20 cellular contexts compared by ENCODE assay signal in the genomic region with DNA sequence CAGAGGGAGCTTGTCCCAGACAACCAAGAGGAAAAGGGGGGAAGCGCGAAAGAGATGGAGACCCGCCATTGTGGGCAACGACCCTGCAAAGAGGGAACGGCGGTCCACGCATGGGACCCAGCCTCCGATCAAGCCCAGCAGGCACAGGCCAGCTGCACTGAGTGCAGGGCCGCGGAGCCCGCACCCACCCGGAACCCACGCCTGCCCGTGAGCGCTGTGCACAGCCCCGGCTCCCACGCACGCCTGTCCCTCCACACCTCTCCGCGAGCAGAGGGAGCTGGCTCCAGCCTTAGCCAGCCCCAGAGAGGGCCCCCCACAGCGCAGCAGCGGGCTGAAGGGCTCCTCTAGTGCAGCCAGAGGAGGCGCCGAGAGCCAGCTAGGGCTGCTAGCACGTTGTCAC.
DNase-seq lines count a peak whose midpoint lies in the region; ATAC-seq and TF ChIP-seq lines count a peak whose summit lies in the region.
"Had no signal": no experiment of that assay in that cellular context is flagged by ENCODE, and none has a peak within 500 bp of the region (broad histone marks: within the 10 kb centered on the region; RNA-seq: fewer than 3 reads in every experiment).

No MANE protein-coding gene starts in this region.

- peaks cover 4% of the 10 kb centered on the region for H3K36me3 Mint-ChIP-seq in WTC11
- H3K36me3 Mint-ChIP-seq in osteocyte (ENCODE audit: unreplicated experiment), result no peaks in the 10 kb centered on the region
- H3K36me3 Mint-ChIP-seq: CD4-positive, CD25-positive, alpha-beta regulatory T cell; CD8-positive, alpha-beta memory T cell had no signal

- H3K9me3 Mint-ChIP-seq in WTC11 (peaks cover 37% of the 10 kb centered on the region), osteocyte (ENCODE audit: unreplicated experiment) (no peaks in the 10 kb centered on the region)

- H3K27ac Mint-ChIP-seq in WTC11 (no peak overlapping the region), osteocyte (ENCODE audit: unreplicated experiment) (no peak overlapping the region)
- H3K27ac Mint-ChIP-seq: CD4-positive, CD25-positive, alpha-beta regulatory T cell; CD8-positive, alpha-beta memory T cell had no signal

- H3K36me3 ChIP-seq in mucosa of descending colon (ENCODE audit: low read depth) (no peaks in the 10 kb centered on the region), upper lobe of right lung (no peaks in the 10 kb centered on the region), WERI-Rb-1 (no peaks in the 10 kb centered on the region)
- H3K36me3 ChIP-seq: BE2C had no signal

- CTCF ChIA-PET in WTC11 (lab: Charles Lee) (no interaction called here), RWPE1 (lab: Yijun Ruan, JAX) (no interaction called here)

- no peaks in the 10 kb centered on the region for H3K4me1 ChIP-seq in mucosa of descending colon (ENCODE audit: low read depth)
- no peaks in the 10 kb centered on the region for H3K4me1 ChIP-seq in upper lobe of right lung
- H3K4me1 ChIP-seq: BE2C had no signal

- H3K27me3 ChIP-seq in upper lobe of right lung (no peaks in the 10 kb centered on the region), WERI-Rb-1 (ENCODE audit: insufficient read depth, low read depth, severe bottlenecking) (no peaks in the 10 kb centered on the region)
- H3K27me3 ChIP-seq: BE2C had no signal

- intact Hi-C loops in mucosa of descending colon (cut with DNase I, micrococcal nuclease), result no loop called here
- intact Hi-C loops in upper lobe of right lung (cut with DNase I), result no loop called here

- no peak for DNase-seq in WTC11 (ENCODE audit: low spot score)
- DNase-seq in mucosa of descending colon, result peak in 1 of 3 donors; percentile 28
- DNase-seq in osteocyte (ENCODE audit: extremely low spot score, unreplicated experiment), result peak; percentile 82
- no peak for DNase-seq in upper lobe of right lung
- DNase-seq in WERI-Rb-1, result no peak
- DNase-seq in RWPE1 (ENCODE audit: low spot score), result no peak
- no peak for DNase-seq in NCI-H2029 (lab: John Stamatoyannopoulos, UW)
- DNase-seq: ACHN; BE2C; C1 segment of cervical spinal cord; CD4-positive, CD25-positive, alpha-beta regulatory T cell; CD8-positive, alpha-beta memory T cell; COR-L47; DMS79; GDM1; GM23248; HCEC 1CT; IMR-90 had no signal

- H3K4me3 Mint-ChIP-seq in WTC11 (no peak overlapping the region), osteocyte (ENCODE audit: unreplicated experiment) (no peak overlapping the region)
- H3K4me3 Mint-ChIP-seq: CD4-positive, CD25-positive, alpha-beta regulatory T cell; CD8-positive, alpha-beta memory T cell had no signal

- H3K9me3 ChIP-seq in mucosa of descending colon (peaks cover 3% of the 10 kb centered on the region), upper lobe of right lung (peaks cover 4% of the 10 kb centered on the region), WERI-Rb-1 (ENCODE audit: severe bottlenecking) (no peaks in the 10 kb centered on the region)
- H3K9me3 ChIP-seq: BE2C had no signal

- no peak overlapping the region for H3K27ac ChIP-seq in upper lobe of right lung
- no peak overlapping the region for H3K27ac ChIP-seq in WERI-Rb-1
- no peak overlapping the region for H3K27ac ChIP-seq in RWPE1
- H3K27ac ChIP-seq: GM23248 had no signal

- H3K4me1 Mint-ChIP-seq in WTC11, result no peaks in the 10 kb centered on the region
- no peaks in the 10 kb centered on the region for H3K4me1 Mint-ChIP-seq in osteocyte (ENCODE audit: unreplicated experiment)
- H3K4me1 Mint-ChIP-seq: CD4-positive, CD25-positive, alpha-beta regulatory T cell; CD8-positive, alpha-beta memory T cell had no signal

- no peak for TF ChIP-seq CTCF in WTC11 (IDR thresholded peaks at IDR 0.05)
- no peak for TF ChIP-seq CTCF in mucosa of descending colon (IDR thresholded peaks at IDR 0.05)
- no peak for TF ChIP-seq CTCF in osteocyte (IDR thresholded peaks at IDR 0.05)
- no peak for TF ChIP-seq CTCF in upper lobe of right lung (IDR thresholded peaks at IDR 0.05)
- TF ChIP-seq CTCF in WERI-Rb-1 (IDR thresholded peaks at IDR 0.05; ENCODE audit: low read depth, low read length), result no peak
- TF ChIP-seq CTCF in RWPE1 (conservative IDR thresholded peaks at IDR 0.05; ENCODE audit: low read depth), result no peak

- POLR2A ChIA-PET in WTC11 (lab: Charles Lee) (no interaction called here), RWPE1 (lab: Yijun Ruan, JAX; ENCODE audit: low non-redundant PET) (no interaction called here)

- H3K27me3 Mint-ChIP-seq in WTC11 (ENCODE audit: low read depth) (no peaks in the 10 kb centered on the region), osteocyte (ENCODE audit: unreplicated experiment) (peaks cover 2% of the 10 kb centered on the region)
- H3K27me3 Mint-ChIP-seq: CD4-positive, CD25-positive, alpha-beta regulatory T cell; CD8-positive, alpha-beta memory T cell had no signal

- H3K4me3 ChIP-seq in mucosa of descending colon, result no peak overlapping the region
- no peak overlapping the region for H3K4me3 ChIP-seq in upper lobe of right lung
- H3K4me3 ChIP-seq in WERI-Rb-1 (ENCODE audit: low read depth, low read length), result no peak overlapping the region
- H3K4me3 ChIP-seq: GM23248, K562 had no signal

- peak; percentile 41; the same call in 1 of the 2 replicates for ATAC-seq in WTC11
- ATAC-seq in mucosa of descending colon, result peak; percentile 15
- ATAC-seq in upper lobe of right lung, result peak; percentile 41
- no peak for ATAC-seq in GM18873 (IDR thresholded peaks at IDR 0.05; ENCODE audit: low FRiP score, unreplicated experiment)
- ATAC-seq: K562 had no signal

TF ChIP-seq in WTC11, 78 proteins besides CTCF, POLR2A, EP300 and RAD21 (continues in another document):
- TF ChIP-seq, protein P1, sequence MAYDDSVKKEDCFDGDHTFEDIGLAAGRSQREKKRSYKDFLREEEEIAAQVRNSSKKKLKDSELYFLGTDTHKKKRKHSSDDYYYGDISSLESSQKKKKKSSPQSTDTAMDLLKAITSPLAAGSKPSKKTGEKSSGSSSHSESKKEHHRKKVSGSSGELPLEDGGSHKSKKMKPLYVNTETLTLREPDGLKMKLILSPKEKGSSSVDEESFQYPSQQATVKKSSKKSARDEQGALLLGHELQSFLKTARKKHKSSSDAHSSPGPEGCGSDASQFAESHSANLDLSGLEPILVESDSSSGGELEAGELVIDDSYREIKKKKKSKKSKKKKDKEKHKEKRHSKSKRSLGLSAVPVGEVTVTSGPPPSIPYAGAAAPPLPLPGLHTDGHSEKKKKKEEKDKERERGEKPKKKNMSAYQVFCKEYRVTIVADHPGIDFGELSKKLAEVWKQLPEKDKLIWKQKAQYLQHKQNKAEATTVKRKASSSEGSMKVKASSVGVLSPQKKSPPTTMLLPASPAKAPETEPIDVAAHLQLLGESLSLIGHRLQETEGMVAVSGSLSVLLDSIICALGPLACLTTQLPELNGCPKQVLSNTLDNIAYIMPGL (CRISPR knock-in tag; IDR thresholded peaks at IDR 0.05), result no peak
- TF ChIP-seq HMGA2 (CRISPR knock-in tag; IDR thresholded peaks at IDR 0.05), result no peak
- no peak for TF ChIP-seq SMAD3 (CRISPR knock-in tag; IDR thresholded peaks at IDR 0.05; ENCODE audit: borderline replicate concordance)
- TF ChIP-seq, protein P2, sequence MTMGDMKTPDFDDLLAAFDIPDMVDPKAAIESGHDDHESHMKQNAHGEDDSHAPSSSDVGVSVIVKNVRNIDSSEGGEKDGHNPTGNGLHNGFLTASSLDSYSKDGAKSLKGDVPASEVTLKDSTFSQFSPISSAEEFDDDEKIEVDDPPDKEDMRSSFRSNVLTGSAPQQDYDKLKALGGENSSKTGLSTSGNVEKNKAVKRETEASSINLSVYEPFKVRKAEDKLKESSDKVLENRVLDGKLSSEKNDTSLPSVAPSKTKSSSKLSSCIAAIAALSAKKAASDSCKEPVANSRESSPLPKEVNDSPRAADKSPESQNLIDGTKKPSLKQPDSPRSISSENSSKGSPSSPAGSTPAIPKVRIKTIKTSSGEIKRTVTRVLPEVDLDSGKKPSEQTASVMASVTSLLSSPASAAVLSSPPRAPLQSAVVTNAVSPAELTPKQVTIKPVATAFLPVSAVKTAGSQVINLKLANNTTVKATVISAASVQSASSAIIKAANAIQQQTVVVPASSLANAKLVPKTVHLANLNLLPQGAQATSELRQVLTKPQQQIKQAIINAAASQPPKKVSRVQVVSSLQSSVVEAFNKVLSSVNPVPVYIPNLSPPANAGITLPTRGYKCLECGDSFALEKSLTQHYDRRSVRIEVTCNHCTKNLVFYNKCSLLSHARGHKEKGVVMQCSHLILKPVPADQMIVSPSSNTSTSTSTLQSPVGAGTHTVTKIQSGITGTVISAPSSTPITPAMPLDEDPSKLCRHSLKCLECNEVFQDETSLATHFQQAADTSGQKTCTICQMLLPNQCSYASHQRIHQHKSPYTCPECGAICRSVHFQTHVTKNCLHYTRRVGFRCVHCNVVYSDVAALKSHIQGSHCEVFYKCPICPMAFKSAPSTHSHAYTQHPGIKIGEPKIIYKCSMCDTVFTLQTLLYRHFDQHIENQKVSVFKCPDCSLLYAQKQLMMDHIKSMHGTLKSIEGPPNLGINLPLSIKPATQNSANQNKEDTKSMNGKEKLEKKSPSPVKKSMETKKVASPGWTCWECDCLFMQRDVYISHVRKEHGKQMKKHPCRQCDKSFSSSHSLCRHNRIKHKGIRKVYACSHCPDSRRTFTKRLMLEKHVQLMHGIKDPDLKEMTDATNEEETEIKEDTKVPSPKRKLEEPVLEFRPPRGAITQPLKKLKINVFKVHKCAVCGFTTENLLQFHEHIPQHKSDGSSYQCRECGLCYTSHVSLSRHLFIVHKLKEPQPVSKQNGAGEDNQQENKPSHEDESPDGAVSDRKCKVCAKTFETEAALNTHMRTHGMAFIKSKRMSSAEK (CRISPR knock-in tag; IDR thresholded peaks at IDR 0.05; ENCODE audit: borderline replicate concordance), result no peak
- no peak for TF ChIP-seq ESRRA (CRISPR knock-in tag; IDR thresholded peaks at IDR 0.05; ENCODE audit: borderline replicate concordance)
- TF ChIP-seq, protein P3, sequence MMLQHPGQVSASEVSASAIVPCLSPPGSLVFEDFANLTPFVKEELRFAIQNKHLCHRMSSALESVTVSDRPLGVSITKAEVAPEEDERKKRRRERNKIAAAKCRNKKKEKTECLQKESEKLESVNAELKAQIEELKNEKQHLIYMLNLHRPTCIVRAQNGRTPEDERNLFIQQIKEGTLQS (CRISPR knock-in tag; conservative IDR thresholded peaks at IDR 0.05), result no peak
- TF ChIP-seq, protein P4, sequence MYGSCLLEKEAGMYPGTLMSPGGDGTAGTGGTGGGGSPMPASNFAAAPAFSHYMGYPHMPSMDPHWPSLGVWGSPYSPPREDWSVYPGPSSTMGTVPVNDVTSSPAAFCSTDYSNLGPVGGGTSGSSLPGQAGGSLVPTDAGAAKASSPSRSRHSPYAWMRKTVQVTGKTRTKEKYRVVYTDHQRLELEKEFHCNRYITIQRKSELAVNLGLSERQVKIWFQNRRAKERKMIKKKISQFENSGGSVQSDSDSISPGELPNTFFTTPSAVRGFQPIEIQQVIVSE (CRISPR knock-in tag; IDR thresholded peaks at IDR 0.05; ENCODE audit: borderline replicate concordance), result no peak
- no peak for TF ChIP-seq ZNF219 (CRISPR knock-in tag; IDR thresholded peaks at IDR 0.05; ENCODE audit: borderline replicate concordance)
